Comparison of ENCODE assay signal across 17 cellular contexts in genomic region chr14:22493753-22494152, GRCh38.
DNase-seq lines count a peak whose midpoint lies in the region; ATAC-seq and TF ChIP-seq lines count a peak whose summit lies in the region.
"Had no signal": no experiment of that assay in that cellular context is flagged by ENCODE, and none has a peak within 500 bp of the region (broad histone marks: within the 10 kb centered on the region; RNA-seq: fewer than 3 reads in every experiment).

No MANE protein-coding gene starts in this region.

- H3K27ac Mint-ChIP-seq in activated CD4-positive, alpha-beta T cell treated with anti-CD3 and anti-CD28 coated beads, Interleukin-2, amount 10 ng/mL, durations not matched to agents 7 days and 5 days: peak overlapping the region; percentile 88
- peak overlapping the region; percentile 55 for H3K27ac Mint-ChIP-seq in central memory CD8-positive, alpha-beta T cell (ENCODE audit: low read depth)

- TF ChIP-seq CTCF in OCI-LY7 (conservative IDR thresholded peaks at IDR 0.05; ENCODE audit: low read length) (no peak), spleen (IDR thresholded peaks at IDR 0.05 in 8 of 11, conservative IDR thresholded peaks at IDR 0.05 in 3 of 11) (no peak)

- no peak for TF ChIP-seq POLR2A in spleen (IDR thresholded peaks at IDR 0.05)

- peak overlapping the region; percentile 67 for H3K4me2 ChIP-seq in OCI-LY7 (ENCODE audit: low read length)
- H3K4me2 ChIP-seq: SK-N-SH had no signal

- CTCF ChIA-PET in activated CD4-positive, alpha-beta T cell treated with anti-CD3 and anti-CD28 coated beads, Interleukin-2, amount 10 ng/mL, durations not matched to agents 7 days and 5 days (lab: Charles Lee): no interaction called here
- CTCF ChIA-PET in OCI-LY7 (lab: Charles Lee; ENCODE audit: unreplicated experiment): no interaction called here

- H3K9me3 ChIP-seq in OCI-LY7 (ENCODE audit: low read length) (no peaks in the 10 kb centered on the region), spleen (no peaks in the 10 kb centered on the region)
- H3K9me3 ChIP-seq: sigmoid colon, SK-N-SH had no signal

- no peaks in the 10 kb centered on the region for H3K27me3 ChIP-seq in spleen (replicated peaks in 1 of 7)
- H3K27me3 ChIP-seq: sigmoid colon had no signal

- H3K79me2 ChIP-seq in OCI-LY7 (ENCODE audit: insufficient read depth, low read depth, low read length): no peaks in the 10 kb centered on the region

- peaks cover 98% of the 10 kb centered on the region for H3K36me3 Mint-ChIP-seq in activated CD4-positive, alpha-beta T cell treated with anti-CD3 and anti-CD28 coated beads, Interleukin-2, amount 10 ng/mL, durations not matched to agents 7 days and 5 days (ENCODE audit: low read depth)
- H3K36me3 Mint-ChIP-seq in central memory CD8-positive, alpha-beta T cell (ENCODE audit: insufficient read depth): peaks cover 36% of the 10 kb centered on the region

- POLR2A ChIA-PET in activated CD4-positive, alpha-beta T cell treated with anti-CD3 and anti-CD28 coated beads, Interleukin-2, amount 10 ng/mL, durations not matched to agents 7 days and 5 days (lab: Charles Lee): no interaction called here
- POLR2A ChIA-PET in OCI-LY7 (lab: Charles Lee): interaction anchor here (1.2 to 4.1 kb wide), 4 partner anchors 13 to 38 kb away, joined by 3 to 31 read pairs (median 10); no protein-coding TSS in a partner anchor

- BruUV-seq in OCI-LY7 (replicated peaks; lab: Mats Ljungman, UMichigan): no TSS peak

- ATAC-seq in central memory CD8-positive, alpha-beta T cell (replicated peaks; ENCODE audit: extremely low read depth, poor library complexity, severe bottlenecking): no peak
- no peak for ATAC-seq in GM21447 (IDR thresholded peaks at IDR 0.05; ENCODE audit: unreplicated experiment)

- peak overlapping the region; percentile 49; the same call in 1 of the 2 replicates for H2AFZ ChIP-seq in OCI-LY7 (ENCODE audit: low read length)

- H3K4me3 Mint-ChIP-seq in activated CD4-positive, alpha-beta T cell treated with anti-CD3 and anti-CD28 coated beads, Interleukin-2, amount 10 ng/mL, durations not matched to agents 7 days and 5 days: peak overlapping the region; percentile 85
- peak overlapping the region; percentile 81 for H3K4me3 Mint-ChIP-seq in central memory CD8-positive, alpha-beta T cell

- H3K4me3 ChIP-seq in OCI-LY7 (ENCODE audit: low read depth, low read length, poor library complexity, severe bottlenecking): peak overlapping the region; percentile 46
- peak overlapping the region in 2 of 8 donors; percentile 5 to 49 for H3K4me3 ChIP-seq in spleen
- H3K4me3 ChIP-seq: sigmoid colon had no signal

- intact Hi-C loops in OCI-LY7 (cut with micrococcal nuclease; ENCODE audit: unreplicated experiment) (no loop called here), spleen (cut with DNase I; ENCODE audit: low total_unique reads) (no loop called here)

- no peak for DNase-seq in activated CD4-positive, alpha-beta T cell treated with anti-CD3 and anti-CD28 coated beads, Interleukin-2, amount 10 ng/mL, durations not matched to agents 7 days and 5 days
- no peak for DNase-seq in activated CD4-positive, alpha-beta T cell treated with anti-CD3 and anti-CD28 coated beads for 48 hours
- DNase-seq in OCI-LY7 (ENCODE audit: low spot score) (no peak), spleen (no peak), A172 (ENCODE audit: low spot score) (no peak), NCI-H345 (lab: John Stamatoyannopoulos, UW) (no peak)
- no peak for DNase-seq in central memory CD8-positive, alpha-beta T cell (ENCODE audit: low spot score in 2 of 2)
- DNase-seq: ACHN; cortex of kidney; H7; mesenchymal stem cell; OCI-M1; sigmoid colon; SK-N-SH; stimulated activated CD4-positive, alpha-beta T cell treated with anti-CD3 and anti-CD28 coated beads, Interleukin-2, amount 100 ng/mL, for 48 hours; trophoblast cell had no signal

- H3K9me3 Mint-ChIP-seq in activated CD4-positive, alpha-beta T cell treated with anti-CD3 and anti-CD28 coated beads, Interleukin-2, amount 10 ng/mL, durations not matched to agents 7 days and 5 days: no peaks in the 10 kb centered on the region
- no peaks in the 10 kb centered on the region for H3K9me3 Mint-ChIP-seq in central memory CD8-positive, alpha-beta T cell

- no peaks in the 10 kb centered on the region for H3K27me3 Mint-ChIP-seq in activated CD4-positive, alpha-beta T cell treated with anti-CD3 and anti-CD28 coated beads, Interleukin-2, amount 10 ng/mL, durations not matched to agents 7 days and 5 days
- H3K27me3 Mint-ChIP-seq in central memory CD8-positive, alpha-beta T cell: no peaks in the 10 kb centered on the region

- peaks cover 98% of the 10 kb centered on the region for H3K4me1 ChIP-seq in OCI-LY7 (ENCODE audit: insufficient read depth, low read length, poor library complexity, severe bottlenecking)
- H3K4me1 ChIP-seq in spleen: peaks cover 0 to 56% (median 18%) of the 10 kb centered on the region in 6 donors

- H3K4me1 Mint-ChIP-seq in activated CD4-positive, alpha-beta T cell treated with anti-CD3 and anti-CD28 coated beads, Interleukin-2, amount 10 ng/mL, durations not matched to agents 7 days and 5 days: peaks cover 26% of the 10 kb centered on the region
- H3K4me1 Mint-ChIP-seq in central memory CD8-positive, alpha-beta T cell: no peaks in the 10 kb centered on the region

- no peaks in the 10 kb centered on the region for H3K9me2 ChIP-seq in OCI-LY7 (ENCODE audit: insufficient read depth, low read length)
- H3K9me2 ChIP-seq: SK-N-SH had no signal

- no peaks in the 10 kb centered on the region for H3K36me3 ChIP-seq in OCI-LY7 (ENCODE audit: insufficient read depth, low read length)
- no peaks in the 10 kb centered on the region for H3K36me3 ChIP-seq in spleen
- H3K36me3 ChIP-seq: sigmoid colon had no signal

- 82 to 100% (median 89%) methylated on average over 2 of the region's 2 CpGs for WGBS in spleen, 5 donors

- peak overlapping the region; percentile 51 for H3K27ac ChIP-seq in OCI-LY7 (ENCODE audit: low read depth, low read length, poor library complexity, severe bottlenecking)
- peak overlapping the region in 6 of 8 donors; percentile 2 to 90 (median 55) for H3K27ac ChIP-seq in spleen
- H3K27ac ChIP-seq: sigmoid colon had no signal

- H4K20me1 ChIP-seq in OCI-LY7 (ENCODE audit: insufficient read depth, low read length): no peaks in the 10 kb centered on the region
